In genomic region chr6:29011276-29011734, GRCh38 we compare ENCODE assay signal across 1 cellular context.
TF ChIP-seq lines count a peak whose summit lies in the region.

No MANE protein-coding gene starts in this region.

TF ChIP-seq in K562, 482 proteins besides CTCF, POLR2A, EP300 and RAD21 (continued from another document and continues in another):
- TF ChIP-seq MGA (IDR thresholded peaks at IDR 0.05) (peak; percentile 78), AFF1 (IDR thresholded peaks at IDR 0.05; ENCODE audit: low read depth in 1 of 2, partially characterized antibody in 2 of 2) (no peak), CBX2 (IDR thresholded peaks at IDR 0.05; ENCODE audit: insufficient read depth, low read length, poor library complexity, severe bottlenecking) (no peak), SIN3B (IDR thresholded peaks at IDR 0.05; ENCODE audit: low read depth) (no peak), MYNN (IDR thresholded peaks at IDR 0.05) (peak; percentile 97), MYNN (CRISPR knock-in tag; IDR thresholded peaks at IDR 0.05) (no peak), XRCC5 (IDR thresholded peaks at IDR 0.05; ENCODE audit: low read depth, low read length) (no peak), ETS1 (conservative IDR thresholded peaks at IDR 0.05; ENCODE audit: control insufficient read depth, low read depth, low read length) (no peak), POLR2AphosphoS2 (IDR thresholded peaks at IDR 0.05; ENCODE audit: low read length) (no peak), FOXP1 (CRISPR knock-in tag; IDR thresholded peaks at IDR 0.05) (no peak), POLR2H (tag; IDR thresholded peaks at IDR 0.05; ENCODE audit: low read depth) (no peak), MITF (IDR thresholded peaks at IDR 0.05) (no peak), ZNF766 (CRISPR knock-in tag; conservative IDR thresholded peaks at IDR 0.05) (no peak), BDP1 (IDR thresholded peaks at IDR 0.05; ENCODE audit: insufficient read depth, insufficient read length) (no peak), DPF2 (IDR thresholded peaks at IDR 0.05) (peak; percentile 38; the same call in 1 of the 2 replicates), E2F8 (IDR thresholded peaks at IDR 0.05; ENCODE audit: low read depth, partially characterized antibody) (no peak), STAT6 (CRISPR knock-in tag; IDR thresholded peaks at IDR 0.05) (no peak), CBX3 (IDR thresholded peaks at IDR 0.05; ENCODE audit: borderline replicate concordance in 1 of 2, low read length in 2 of 2) (0 out of 3 replicates have a peak, but pooled peaks of 1 of the 2 experiments have one; percentile 11), BHLHE40 (IDR thresholded peaks at IDR 0.05; ENCODE audit: low read length) (peak; percentile 38; the same call in 1 of the 2 replicates), ATF7 (IDR thresholded peaks at IDR 0.05) (no peak), CSDE1 (IDR thresholded peaks at IDR 0.05) (peak in 1 of 2 experiments; percentile 86; a peak in 2 of 4 replicates), ZHX1 (conservative IDR thresholded peaks at IDR 0.05; ENCODE audit: low read length) (no peak), NBN (IDR thresholded peaks at IDR 0.05; ENCODE audit: low read depth) (no peak), TCFL5 (CRISPR knock-in tag; conservative IDR thresholded peaks at IDR 0.05) (no peak), HDAC6 (IDR thresholded peaks at IDR 0.05; ENCODE audit: low read depth, low read length) (no peak), SNRNP70 (optimal IDR thresholded peaks at IDR 0.05; ENCODE audit: low read depth, low read length) (no peak), PYGO2 (tag; IDR thresholded peaks at IDR 0.05) (no peak), MEF2A (IDR thresholded peaks at IDR 0.05; ENCODE audit: control insufficient read depth, low read depth, low read length) (no peak)
